Comparison of ENCODE assay signal across 17 cellular contexts in genomic region chr18:22451796-22452195, GRCh38. TPM values are rescaled to one million over a fixed set of nuclear protein-coding genes. Genes with fewer than 3 reads are reported as not detected.
DNase-seq lines count a peak whose midpoint lies in the region; ATAC-seq and TF ChIP-seq lines count a peak whose summit lies in the region.
"Had no signal": no experiment of that assay in that cellular context is flagged by ENCODE, and none has a peak within 500 bp of the region (broad histone marks: within the 10 kb centered on the region; RNA-seq: fewer than 3 reads in every experiment).

No MANE protein-coding gene starts in this region.

- TF ChIP-seq CTCF in GM23338 (conservative IDR thresholded peaks at IDR 0.05; ENCODE audit: low read depth in 2 of 2) (no peak), PC-9 (conservative IDR thresholded peaks at IDR 0.05) (no peak), left ventricle myocardium inferior (IDR thresholded peaks at IDR 0.05; ENCODE audit: borderline replicate concordance) (no peak), GM10248 (IDR thresholded peaks at IDR 0.05; ENCODE audit: control extremely low read depth, extremely low read depth, low read depth, missing control alignments) (no peak)

- H3K36me3 Mint-ChIP-seq in GM23338 (ENCODE audit: low read depth), result peaks cover 11% of the 10 kb centered on the region; the same call in 2 of the 3 replicates
- H3K36me3 Mint-ChIP-seq: CD14-positive monocyte had no signal

- H3K4me2 ChIP-seq in GM23338, result peak overlapping the region; percentile 44
- peak overlapping the region; percentile 26; the same call in 1 of the 2 replicates for H3K4me2 ChIP-seq in PC-9
- H3K4me2 ChIP-seq: smooth muscle cell had no signal

- DNase-seq in GM23338 (ENCODE audit: low spot score) (peak; percentile 65), PC-9 (no peak), left ventricle myocardium inferior (no peak), HuH-7 (ENCODE audit: low spot score) (no peak), GM10248 (ENCODE audit: extremely low spot score) (no peak)
- DNase-seq: activated CD4-positive, alpha-beta memory T cell treated with anti-CD3 and anti-CD28 coated beads, Interleukin-2, amount 10 ng/mL, durations not matched to agents 7 days and 5 days; activated effector memory CD4-positive, alpha-beta T cell treated with anti-CD3 and anti-CD28 coated beads, Interleukin-2, amount 50 U/mL, for 16 hours; effector memory CD4-positive, alpha-beta T cell; gastrocnemius medialis; NCI-H1436; NCI-H510A treated with DMSO at 0.1 percent for 48 hours; nucleus accumbens had no signal

- 0 out of 2 replicates have a peak, but pooled peaks cover 3% of the 10 kb centered on the region for H3K9me2 ChIP-seq in GM23338 (ENCODE audit: insufficient read depth)
- no peaks in the 10 kb centered on the region for H3K9me2 ChIP-seq in PC-9 (ENCODE audit: insufficient read depth)

- H2AFZ ChIP-seq in GM23338 (peak overlapping the region; percentile 92), PC-9 (no peak overlapping the region)

- no peaks in the 10 kb centered on the region for H3K36me3 ChIP-seq in GM23338 (ENCODE audit: insufficient read depth)
- no peaks in the 10 kb centered on the region for H3K36me3 ChIP-seq in PC-9 (ENCODE audit: low read depth)
- H3K36me3 ChIP-seq in left ventricle myocardium inferior, result no peaks in the 10 kb centered on the region
- H3K36me3 ChIP-seq in mucosa of stomach (ENCODE audit: control insufficient read depth, insufficient read depth, low read length), result no peaks in the 10 kb centered on the region
- H3K36me3 ChIP-seq: gastrocnemius medialis, HAP-1 had no signal

- peaks cover 18% of the 10 kb centered on the region for H3K4me1 Mint-ChIP-seq in GM23338
- H3K4me1 Mint-ChIP-seq: activated CD4-positive, alpha-beta memory T cell treated with anti-CD3 and anti-CD28 coated beads, Interleukin-2, amount 10 ng/mL, durations not matched to agents 7 days and 5 days; CD14-positive monocyte had no signal

- H4K20me1 ChIP-seq in GM23338 (replicated peaks; ENCODE audit: insufficient read depth), result no peaks in the 10 kb centered on the region
- H4K20me1 ChIP-seq in PC-9 (ENCODE audit: insufficient read depth), result no peaks in the 10 kb centered on the region

- H3K9me3 Mint-ChIP-seq in GM23338, result peaks cover 25% of the 10 kb centered on the region

- peaks cover 6% of the 10 kb centered on the region for H3K27me3 Mint-ChIP-seq in GM23338 (ENCODE audit: insufficient read depth, low read depth, poor library complexity)
- H3K27me3 Mint-ChIP-seq: activated CD4-positive, alpha-beta memory T cell treated with anti-CD3 and anti-CD28 coated beads, Interleukin-2, amount 10 ng/mL, durations not matched to agents 7 days and 5 days had no signal

- BruUV-seq in PC-9 (replicated peaks; lab: Mats Ljungman, UMichigan), result no TSS peak

- CTCF ChIA-PET in PC-9 (lab: Charles Lee) (interaction anchor here (0.6 kb wide), 1 partner anchor 23 kb away, joined by 4 read pairs; no protein-coding TSS in a partner anchor), GM10248 (lab: Yijun Ruan, JAX) (interaction anchor here (1.1 kb wide), 1 partner anchor 12 kb away, joined by 4 read pairs; no protein-coding TSS in a partner anchor)

- H3K79me2 ChIP-seq in GM23338 (replicated peaks; ENCODE audit: insufficient read depth), result no peaks in the 10 kb centered on the region
- no peaks in the 10 kb centered on the region for H3K79me2 ChIP-seq in PC-9 (ENCODE audit: low read depth)

- peak overlapping the region; percentile 63 for H3K9ac ChIP-seq in mucosa of stomach (ENCODE audit: low read length)

- POLR2A ChIA-PET in PC-9 (lab: Charles Lee; ENCODE audit: unreplicated experiment), result no interaction called here
- POLR2A ChIA-PET in GM10248 (lab: Yijun Ruan, JAX), result no interaction called here

- peak overlapping the region; percentile 91 for H3K27ac ChIP-seq in GM23338 (ENCODE audit: low read depth)
- no peak overlapping the region for H3K27ac ChIP-seq in PC-9
- peak overlapping the region; percentile 59 for H3K27ac ChIP-seq in left ventricle myocardium inferior (replicated peaks)
- H3K27ac ChIP-seq: gastrocnemius medialis had no signal

- peak overlapping the region; percentile 45 for H3K4me3 ChIP-seq in GM23338
- no peak overlapping the region for H3K4me3 ChIP-seq in PC-9
- no peak overlapping the region for H3K4me3 ChIP-seq in left ventricle myocardium inferior
- no peak overlapping the region for H3K4me3 ChIP-seq in mucosa of stomach (ENCODE audit: low read length)
- H3K4me3 ChIP-seq: gastrocnemius medialis, HAP-1, smooth muscle cell had no signal

- H3K4me1 ChIP-seq in GM23338 (ENCODE audit: insufficient read depth) (peaks cover 17% of the 10 kb centered on the region), PC-9 (replicated peaks; ENCODE audit: insufficient read depth) (peaks cover 10% of the 10 kb centered on the region; the same call in 1 of the 2 replicates), left ventricle myocardium inferior (peaks cover 32% of the 10 kb centered on the region), mucosa of stomach (ENCODE audit: control insufficient read depth, insufficient read depth, low read length) (peaks cover 19% of the 10 kb centered on the region)
- H3K4me1 ChIP-seq: gastrocnemius medialis, HAP-1 had no signal

- H3K9me3 ChIP-seq in PC-9 (ENCODE audit: insufficient read depth, low read depth) (no peaks in the 10 kb centered on the region), left ventricle myocardium inferior (replicated peaks) (peaks cover 32% of the 10 kb centered on the region), mucosa of stomach (ENCODE audit: control insufficient read depth, low read length) (no peaks in the 10 kb centered on the region)
- H3K9me3 ChIP-seq: gastrocnemius medialis, HAP-1 had no signal

- H3F3A ChIP-seq in GM23338 (replicated peaks; ENCODE audit: low read depth) (no peaks in the 10 kb centered on the region), PC-9 (ENCODE audit: insufficient read depth, low read depth) (0 out of 2 replicates have a peak, but pooled peaks cover 3% of the 10 kb centered on the region)

- peak; percentile 69 for ATAC-seq in GM23338
- ATAC-seq in HG03280 (IDR thresholded peaks at IDR 0.05; ENCODE audit: unreplicated experiment), result no peak
- ATAC-seq: gastrocnemius medialis had no signal

- peak overlapping the region; percentile 44 for H3K4me3 Mint-ChIP-seq in GM23338
- H3K4me3 Mint-ChIP-seq: activated CD4-positive, alpha-beta memory T cell treated with anti-CD3 and anti-CD28 coated beads, Interleukin-2, amount 10 ng/mL, durations not matched to agents 7 days and 5 days had no signal

- intact Hi-C loops in PC-9 (cut with micrococcal nuclease; ENCODE audit: unreplicated experiment) (no loop called here), left ventricle myocardium inferior (cut with micrococcal nuclease) (no loop called here)

- H3K27ac Mint-ChIP-seq in GM23338, result no peak overlapping the region
- H3K27ac Mint-ChIP-seq: activated CD4-positive, alpha-beta memory T cell treated with anti-CD3 and anti-CD28 coated beads, Interleukin-2, amount 10 ng/mL, durations not matched to agents 7 days and 5 days; CD14-positive monocyte had no signal

- H3K27me3 ChIP-seq in GM23338 (ENCODE audit: insufficient read depth) (no peaks in the 10 kb centered on the region), PC-9 (ENCODE audit: insufficient read depth, low read depth) (no peaks in the 10 kb centered on the region), left ventricle myocardium inferior (ENCODE audit: low read depth) (no peaks in the 10 kb centered on the region), mucosa of stomach (ENCODE audit: control insufficient read depth, insufficient read depth, low read length) (no peaks in the 10 kb centered on the region)
- H3K27me3 ChIP-seq: gastrocnemius medialis had no signal

RNA-seq across cellular contexts. Expression of gene CTAGE1, which starts 34.1 kb away (rescaled TPM):
- total RNA-seq in GM23338 (2014; rRNA removed; shearing (Covaris generic)), result 0.03 TPM in 1 of 2 replicates, not detected in the other
- polyA plus RNA-seq in GM23338 (2016; fragmentation: Nextera tagmentation; extraction: Ambion mirVana), result 0.05 and 0.06 TPM in 2 replicates
- not detected in 2 replicates for total RNA-seq in PC-9 (2021)
- total RNA-seq in left ventricle myocardium inferior, result not detected
- total RNA-seq: activated CD4-positive, alpha-beta memory T cell treated with anti-CD3 and anti-CD28 coated beads, Interleukin-2, amount 10 ng/mL, durations not matched to agents 7 days and 5 days; gastrocnemius medialis; smooth muscle cell had no signal
- polyA plus RNA-seq: CD14-positive monocyte, smooth muscle cell had no signal
